ENCODE assay signal across 27 cellular contexts in genomic region chr4:62193726-62194125, GRCh38.
DNase-seq lines count a peak whose midpoint lies in the region; ATAC-seq, FAIRE-seq and TF ChIP-seq lines count a peak whose summit lies in the region.
"Had no signal": no experiment of that assay in that cellular context is flagged by ENCODE, and none has a peak within 500 bp of the region (broad histone marks: within the 10 kb centered on the region; RNA-seq: fewer than 3 reads in every experiment).

No MANE protein-coding gene starts in this region.

- no peaks in the 10 kb centered on the region for H3K27me3 ChIP-seq in PC-3 (ENCODE audit: low read length)
- H3K27me3 ChIP-seq: BE2C, Peyer's patch had no signal

- peak overlapping the region; percentile 1 for H3K27ac Mint-ChIP-seq in mesothelial cell of epicardium
- H3K27ac Mint-ChIP-seq: CD14-positive monocyte; CD8-positive, alpha-beta memory T cell had no signal

- H3K9me3 Mint-ChIP-seq in mesothelial cell of epicardium, result no peaks in the 10 kb centered on the region

- no peaks in the 10 kb centered on the region for H3K79me2 ChIP-seq in PC-3 (ENCODE audit: low read length)

- 0 out of 2 replicates have a peak overlapping the region, but pooled peaks have one; percentile 1 for H2AFZ ChIP-seq in PC-3 (ENCODE audit: low read length)

- H3K27me3 Mint-ChIP-seq in mesothelial cell of epicardium (ENCODE audit: low read depth), result no peaks in the 10 kb centered on the region
- H3K27me3 Mint-ChIP-seq: CD8-positive, alpha-beta memory T cell had no signal

- intact Hi-C loops in PC-3 (cut with micrococcal nuclease), result no loop called here

- peaks cover 24% of the 10 kb centered on the region for H3K4me1 Mint-ChIP-seq in mesothelial cell of epicardium
- H3K4me1 Mint-ChIP-seq: CD14-positive monocyte; CD8-positive, alpha-beta memory T cell had no signal

- DNase-seq in NCI-H2171 treated with DMSO at 0.1 percent for 48 hours (lab: John Stamatoyannopoulos, UW) (peak; percentile 4), NCI-H2171 (lab: John Stamatoyannopoulos, UW) (no peak), PC-3 (no peak), choroid plexus epithelial cell (ENCODE audit: low read depth) (peak; percentile 12), mesothelial cell of epicardium (ENCODE audit: low spot score in 2 of 2, unreplicated experiment in 2 of 2) (no peak), GM12891 (ENCODE audit: insufficient read length, low spot score) (no peak), HuH-7 (ENCODE audit: low spot score) (no peak)
- DNase-seq: BE2C; CD8-positive, alpha-beta memory T cell; DMS 273 treated with DMSO at 0.1 percent for 48 hours; DMS79; EL; GDM1; Karpas-422; NCI-H1092; NCI-H1417 treated with DMSO at 0.1 percent for 48 hours; NCI-H1694 treated with DMSO at 0.1 percent for 48 hours; NCI-H510A; Peyer's patch; SIG-M5 had no signal

- TF ChIP-seq POLR2A in GM12891 (IDR thresholded peaks at IDR 0.05; ENCODE audit: low read depth, low read length), result no peak

- POLR2A ChIA-PET in PC-3 (lab: Charles Lee; ENCODE audit: unreplicated experiment), result no interaction called here

- H3K36me3 Mint-ChIP-seq in mesothelial cell of epicardium, result no peaks in the 10 kb centered on the region
- H3K36me3 Mint-ChIP-seq: CD14-positive monocyte; CD8-positive, alpha-beta memory T cell had no signal

- BruUV-seq in PC-3 (replicated peaks; lab: Mats Ljungman, UMichigan), result no TSS peak

- H3K9me3 ChIP-seq in PC-3 (ENCODE audit: low read length), result no peaks in the 10 kb centered on the region
- H3K9me3 ChIP-seq: BE2C, Peyer's patch had no signal

- H3K4me3 Mint-ChIP-seq in mesothelial cell of epicardium, result no peak overlapping the region
- H3K4me3 Mint-ChIP-seq: CD14-positive monocyte; CD8-positive, alpha-beta memory T cell had no signal

- no peak overlapping the region for H3K9ac ChIP-seq in PC-3 (ENCODE audit: low read length)

- no peaks in the 10 kb centered on the region for H3K36me3 ChIP-seq in PC-3 (ENCODE audit: low read depth, low read length)
- H3K36me3 ChIP-seq: BE2C, Peyer's patch had no signal

- no peak for FAIRE-seq in GM12891 (lab: Jason Lieb, UNC)
- FAIRE-seq: GM12878, H1 had no signal

- TF ChIP-seq CTCF in PC-3 (conservative IDR thresholded peaks at IDR 0.05; ENCODE audit: low read depth, low read length) (no peak), choroid plexus epithelial cell (conservative IDR thresholded peaks at IDR 0.05; ENCODE audit: low read depth, low read length) (no peak), mesothelial cell of epicardium (IDR thresholded peaks at IDR 0.05; ENCODE audit: unreplicated experiment) (no peak)

- H3F3A ChIP-seq in PC-3 (ENCODE audit: low read length, unreplicated experiment), result no peaks in the 10 kb centered on the region

- CTCF ChIA-PET in PC-3 (lab: Charles Lee), result no interaction called here

- ATAC-seq in PC-3 (no peak), GM21619 (IDR thresholded peaks at IDR 0.05; ENCODE audit: unreplicated experiment) (no peak)
- ATAC-seq: GM12878, HCT116 had no signal

- H3K4me1 ChIP-seq in PC-3 (ENCODE audit: insufficient read depth, low read length), result no peaks in the 10 kb centered on the region
- H3K4me1 ChIP-seq: Peyer's patch had no signal

- H3K4me2 ChIP-seq in PC-3 (ENCODE audit: low read length), result no peak overlapping the region

- no peak overlapping the region for H3K27ac ChIP-seq in PC-3 (ENCODE audit: low read length)
- H3K27ac ChIP-seq: 22Rv1, HL-60, Peyer's patch had no signal

- H4K20me1 ChIP-seq in PC-3 (ENCODE audit: low read length), result no peaks in the 10 kb centered on the region

- no peaks in the 10 kb centered on the region for H3K9me2 ChIP-seq in PC-3 (replicated peaks; ENCODE audit: low read length)

- no peak overlapping the region for H3K4me3 ChIP-seq in PC-3 (ENCODE audit: low read length)
- no peak overlapping the region for H3K4me3 ChIP-seq in choroid plexus epithelial cell (ENCODE audit: low read depth, low read length)
- H3K4me3 ChIP-seq: GM12878, Peyer's patch had no signal

TF ChIP-seq in GM12891, 5 proteins besides CTCF, POLR2A, EP300 and RAD21:
- TF ChIP-seq POLR2AphosphoS5 (IDR thresholded peaks at IDR 0.05; ENCODE audit: low read depth, low read length), result no peak
- no peak for TF ChIP-seq SPI1 (IDR thresholded peaks at IDR 0.05; ENCODE audit: low read depth, low read length)
- no peak for TF ChIP-seq POU2F2 (IDR thresholded peaks at IDR 0.05; ENCODE audit: low read depth, low read length)
- no peak for TF ChIP-seq PAX5 (IDR thresholded peaks at IDR 0.05; ENCODE audit: insufficient read depth, low read length, severe bottlenecking)
- no peak for TF ChIP-seq TAF1 (IDR thresholded peaks at IDR 0.05; ENCODE audit: low read depth, low read length)

Comparison
In these comparisons a context has a peak if more than half of its experiments do, and no peak if none do; other contexts are left out.
1. DNase-seq: peak in NCI-H2171 treated with DMSO at 0.1 percent for 48 hours (single experiment) and choroid plexus epithelial cell (single experiment); none in NCI-H2171 (single experiment), PC-3 (single experiment), mesothelial cell of epicardium (0 of 2), GM12891 (single experiment) and HuH-7 (single experiment).